24 cellular contexts compared by ENCODE assay signal in the genomic region with DNA sequence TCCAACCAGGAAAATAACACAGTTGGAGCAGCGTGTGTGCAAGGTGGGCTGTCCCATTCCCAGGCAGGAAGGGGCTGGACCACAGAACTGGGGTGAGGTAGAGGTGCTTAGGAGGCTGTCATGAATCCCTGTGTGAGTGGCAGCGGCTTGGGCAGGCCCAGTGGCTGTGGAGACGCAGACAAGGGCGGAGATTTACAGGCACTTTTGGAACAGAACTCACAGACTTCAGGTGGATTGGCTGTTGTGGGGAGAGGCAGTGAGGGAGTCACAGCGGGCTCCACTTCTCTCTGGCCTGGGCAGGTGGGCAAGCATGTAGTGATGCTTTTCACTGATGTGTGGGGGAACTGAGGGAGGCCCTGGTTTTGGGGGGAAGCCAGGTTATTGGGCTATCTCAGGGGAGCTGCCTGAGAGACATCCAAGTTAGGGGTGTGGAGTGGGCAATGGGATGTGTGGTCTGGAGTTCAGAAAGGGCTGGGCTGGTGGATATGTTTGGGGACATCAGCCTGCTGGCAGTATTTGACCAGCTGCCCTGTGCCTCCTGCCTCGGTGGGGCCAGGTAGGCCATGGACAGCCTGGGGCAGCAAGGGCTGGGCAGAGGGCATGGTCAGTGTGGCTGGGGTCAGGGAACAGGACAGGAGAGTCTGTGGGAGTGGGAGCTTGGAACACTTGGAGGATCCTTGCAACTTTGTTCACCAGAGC. TPM values are rescaled to one million over a fixed set of nuclear protein-coding genes. Genes with fewer than 3 reads are reported as not detected.
"Had no signal": no experiment of that assay in that cellular context is flagged by ENCODE, and none has a peak within 500 bp of the region (broad histone marks: within the 10 kb centered on the region; RNA-seq: fewer than 3 reads in every experiment).

No MANE protein-coding gene starts in this region.

- H3K27ac ChIP-seq: esophagus squamous epithelium, neutrophil, suprapubic skin, thyroid gland had no signal

- H3K4me3 ChIP-seq: esophagus squamous epithelium, smooth muscle cell, suprapubic skin, thyroid gland had no signal

- H3K27me3 ChIP-seq: esophagus squamous epithelium, neutrophil, suprapubic skin, thyroid gland had no signal

- H3K27ac Mint-ChIP-seq: dendritic cell treated with granulocyte-macrophage colony-stimulating factor and Interleukin-4, amounts not matched to agents 40 ng/mL and 50 ng/mL, for 4 days; endodermal cell; naive thymus-derived CD8-positive, alpha-beta T cell; stimulated activated naive CD8-positive, alpha-beta T cell treated with anti-CD3 and anti-CD28 coated beads, Interleukin-15, amount 100 ng/mL, for 72 hours had no signal

- H3K4me1 ChIP-seq: esophagus squamous epithelium, suprapubic skin, thyroid gland had no signal

- H3K4me2 ChIP-seq: smooth muscle cell had no signal

- H3K4me3 Mint-ChIP-seq: dendritic cell treated with granulocyte-macrophage colony-stimulating factor and Interleukin-4, amounts not matched to agents 40 ng/mL and 50 ng/mL, for 4 days; endodermal cell; stimulated activated naive CD8-positive, alpha-beta T cell treated with anti-CD3 and anti-CD28 coated beads, Interleukin-15, amount 100 ng/mL, for 72 hours had no signal

- H3K27me3 Mint-ChIP-seq: dendritic cell treated with granulocyte-macrophage colony-stimulating factor and Interleukin-4, amounts not matched to agents 40 ng/mL and 50 ng/mL, for 4 days had no signal

- H3K9me3 ChIP-seq: suprapubic skin, thyroid gland had no signal

- H3K4me1 Mint-ChIP-seq: endodermal cell; stimulated activated naive CD8-positive, alpha-beta T cell treated with anti-CD3 and anti-CD28 coated beads, Interleukin-15, amount 100 ng/mL, for 72 hours had no signal

- H3K36me3 ChIP-seq: esophagus squamous epithelium, neutrophil, suprapubic skin, thyroid gland had no signal

- DNase-seq: central memory CD4-positive, alpha-beta T cell; effector CD8-positive, alpha-beta T cell; endodermal cell; esophagus squamous epithelium; foreskin melanocyte; hypothalamus; mammary epithelial cell; mesendoderm; naive thymus-derived CD8-positive, alpha-beta T cell; stimulated activated CD4-positive, alpha-beta T cell treated with anti-CD3 and anti-CD28 coated beads, Interleukin-12 subunit alpha, Interleukin-12 subunit beta, amount 100 ng/mL, for 4 hours; stimulated activated CD4-positive, alpha-beta T cell treated with anti-CD3 and anti-CD28 coated beads, Interleukin-1b, Interleukin-23, amount 100 ng/mL, for 48 hours; stimulated activated CD4-positive, alpha-beta T cell treated with anti-CD3 and anti-CD28 coated beads, Interleukin-4, amount 100 ng/mL, for 1 hour; stimulated activated CD8-positive, alpha-beta memory T cell treated with anti-CD3 and anti-CD28 coated beads, Interleukin-4, amount 100 ng/mL, for 48 hours; stimulated activated naive CD4-positive, alpha-beta T cell; stimulated activated naive CD8-positive, alpha-beta T cell treated with anti-CD3 and anti-CD28 coated beads, Interleukin-15, amount 100 ng/mL, for 72 hours; thyroid gland; trophoblast cell had no signal

- H3K36me3 Mint-ChIP-seq: naive thymus-derived CD8-positive, alpha-beta T cell had no signal

RNA-seq across cellular contexts. Expression of gene ZNF492, which starts 27.0 kb away (rescaled TPM):
- total RNA-seq: endodermal cell, endothelial cell of umbilical vein, myocyte, smooth muscle cell had no signal
- polyA plus RNA-seq: endothelial cell of umbilical vein, mammary epithelial cell, neural cell, smooth muscle cell had no signal
